8 cellular contexts compared by ENCODE assay signal in genomic region chr5:82364497-82364896, GRCh38.
DNase-seq lines count a peak whose midpoint lies in the region; ATAC-seq and TF ChIP-seq lines count a peak whose summit lies in the region.
"Had no signal": no experiment of that assay in that cellular context is flagged by ENCODE, and none has a peak within 500 bp of the region (broad histone marks: within the 10 kb centered on the region; RNA-seq: fewer than 3 reads in every experiment).

No MANE protein-coding gene starts in this region.

- H3K79me2 ChIP-seq in HCT116 (ENCODE audit: insufficient read depth, low read length), result no peaks in the 10 kb centered on the region

- no peaks in the 10 kb centered on the region for H4K20me1 ChIP-seq in HCT116 (ENCODE audit: insufficient read depth)

- H3K27me3 ChIP-seq in HCT116 (ENCODE audit: insufficient read depth, low read length), result no peaks in the 10 kb centered on the region
- no peaks in the 10 kb centered on the region for H3K27me3 ChIP-seq in gastroesophageal sphincter
- no peaks in the 10 kb centered on the region for H3K27me3 ChIP-seq in suprapubic skin

- no peak overlapping the region for H3K4me3 ChIP-seq in HCT116 (replicated peaks in 1 of 2; ENCODE audit: low read depth in 1 of 2, low read length in 2 of 2)
- H3K4me3 ChIP-seq in gastroesophageal sphincter, result no peak overlapping the region
- H3K4me3 ChIP-seq in suprapubic skin, result no peak overlapping the region

- ATAC-seq in HCT116 (peak; percentile 45; the same call in 1 of the 2 replicates), SK-N-SH treated with all-trans-retinoic acid at 6 μM for 48 hours (peak; percentile 97), gastroesophageal sphincter (no peak), GM21360 (IDR thresholded peaks at IDR 0.05; ENCODE audit: unreplicated experiment) (no peak), GM18498 (IDR thresholded peaks at IDR 0.05; ENCODE audit: unreplicated experiment) (no peak)

- peak; percentile 18 to 54 (median 38); a peak in 4 of 6 replicates for TF ChIP-seq CTCF in HCT116 (IDR thresholded peaks at IDR 0.05 in 2 of 3, conservative IDR thresholded peaks at IDR 0.05 in 1 of 3; ENCODE audit: borderline replicate concordance in 1 of 3, insufficient read depth in 1 of 3, low read depth in 2 of 3, low read length in 2 of 3)
- TF ChIP-seq CTCF in gastroesophageal sphincter (IDR thresholded peaks at IDR 0.05), result peak in 3 of 4 experiments; percentile 19 to 40 (median 26)
- TF ChIP-seq CTCF in suprapubic skin (IDR thresholded peaks at IDR 0.05), result peak; percentile 12 to 13

- peak overlapping the region; percentile 58 for H3K9ac ChIP-seq in HCT116 (ENCODE audit: low read length)

- H3K9me3 ChIP-seq in HCT116 (ENCODE audit: control insufficient read depth in 1 of 2, insufficient read depth in 1 of 2, low read depth in 1 of 2, low read length in 2 of 2) (no peaks in the 10 kb centered on the region), gastroesophageal sphincter (no peaks in the 10 kb centered on the region), suprapubic skin (no peaks in the 10 kb centered on the region)

- H3K27ac ChIP-seq in HCT116 (ENCODE audit: low read depth, low read length), result no peak overlapping the region
- no peak overlapping the region for H3K27ac ChIP-seq in gastroesophageal sphincter
- H3K27ac ChIP-seq in suprapubic skin, result no peak overlapping the region
- H3K27ac ChIP-seq: HL-60 had no signal

- WGBS in gastroesophageal sphincter (ENCODE audit: low coverage in 1 of 2), 2 donors, result 48 to 54% methylated on average over 5 of the region's 5 CpGs
- WGBS in suprapubic skin, result 48% methylated on average over 5 of the region's 5 CpGs

- CTCF ChIA-PET in HCT116 (lab: Charles Lee), result interaction anchor here (0.7 to 1.7 kb wide), 8 partner anchors 9 to 1199 kb away, joined by 3 to 7 read pairs (median 4); no protein-coding TSS in a partner anchor

- RAD21 ChIA-PET in HCT116 (lab: Charles Lee; ENCODE audit: low non-redundant PET in 1 of 2, low total read pairs in 2 of 2, uncharacterized antibody in 2 of 2, unreplicated experiment in 2 of 2), result interaction anchor here in 1 of 2 experiments (1.1 kb wide), 1 partner anchor 1348 kb away, joined by 3 read pairs; no protein-coding TSS in a partner anchor

- peak; percentile 84 for TF ChIP-seq RAD21 in HCT116 (IDR thresholded peaks at IDR 0.05; ENCODE audit: low read depth)

- no peaks in the 10 kb centered on the region for H3K9me2 ChIP-seq in HCT116 (ENCODE audit: insufficient read depth)

- peak overlapping the region; percentile 69 for H3K4me2 ChIP-seq in HCT116 (ENCODE audit: low read length)

- TF ChIP-seq EP300 in gastroesophageal sphincter (IDR thresholded peaks at IDR 0.05) (no peak), suprapubic skin (IDR thresholded peaks at IDR 0.05) (no peak)

- intact Hi-C loops in HCT116 (cut with micrococcal nuclease), result no loop called here

- no peak for DNase-seq in HCT116 (ENCODE audit: low read depth, low spot score)
- DNase-seq in suprapubic skin (ENCODE audit: low spot score in 2 of 2), result no peak
- DNase-seq in NCI-H128 (lab: John Stamatoyannopoulos, UW; ENCODE audit: unreplicated experiment), result no peak

- TF ChIP-seq POLR2A in HCT116 (IDR thresholded peaks at IDR 0.05; ENCODE audit: borderline replicate concordance, extremely low read depth, insufficient read depth, insufficient read length) (no peak), gastroesophageal sphincter (IDR thresholded peaks at IDR 0.05) (no peak), suprapubic skin (IDR thresholded peaks at IDR 0.05) (no peak)

- H3K4me1 ChIP-seq in HCT116 (ENCODE audit: control insufficient read depth in 1 of 2, insufficient read depth in 2 of 2, low read length in 2 of 2) (peaks cover 15 to 74% of the 10 kb centered on the region in 2 experiments), gastroesophageal sphincter (no peaks in the 10 kb centered on the region), suprapubic skin (peaks cover 3% of the 10 kb centered on the region)

- H3K36me3 ChIP-seq in HCT116 (ENCODE audit: control insufficient read depth in 1 of 2, insufficient read depth in 2 of 2, low read length in 2 of 2), result no peaks in the 10 kb centered on the region
- H3K36me3 ChIP-seq in gastroesophageal sphincter, result no peaks in the 10 kb centered on the region
- H3K36me3 ChIP-seq in suprapubic skin, result no peaks in the 10 kb centered on the region

- H2AFZ ChIP-seq in HCT116 (ENCODE audit: low read depth, low read length, poor library complexity, severe bottlenecking), result no peak overlapping the region

- no TSS peak for BruUV-seq in HCT116 (replicated peaks; lab: Mats Ljungman, UMichigan)

- POLR2A ChIA-PET in HCT116 (lab: Charles Lee), result interaction anchor here (0.6 kb wide), 1 partner anchor 86 kb away, joined by 13 read pairs; the partner anchor contains the start of gene RPS23

TF ChIP-seq in HCT116, 20 proteins besides CTCF, POLR2A, EP300 and RAD21 (continues in another document):
- TF ChIP-seq ZNF274 (IDR thresholded peaks at IDR 0.05; ENCODE audit: low read depth, low read length) (no peak), TCF7L2 (IDR thresholded peaks at IDR 0.05; ENCODE audit: borderline replicate concordance, extremely low read depth, insufficient read depth, insufficient read length) (no peak), ZFX (IDR thresholded peaks at IDR 0.05) (no peak), ZBTB33 (IDR thresholded peaks at IDR 0.05; ENCODE audit: extremely low read depth, insufficient replicate concordance, low read length) (no peak), SP1 (IDR thresholded peaks at IDR 0.05; ENCODE audit: low read depth) (no peak), POLR2AphosphoS5 (IDR thresholded peaks at IDR 0.05; ENCODE audit: low read depth, low read length) (no peak), SRF (IDR thresholded peaks at IDR 0.05; ENCODE audit: low read depth) (no peak), CBX3 (IDR thresholded peaks at IDR 0.05; ENCODE audit: low read depth) (no peak), EGR1 (IDR thresholded peaks at IDR 0.05; ENCODE audit: low read depth) (no peak), MAX (IDR thresholded peaks at IDR 0.05) (no peak), JUND (IDR thresholded peaks at IDR 0.05) (no peak), YY1 (IDR thresholded peaks at IDR 0.05; ENCODE audit: extremely low read depth, insufficient replicate concordance, low read depth, low read length) (no peak)

TF ChIP-seq in SK-N-SH treated with all-trans-retinoic acid at 6 μM for 48 hours, 23 proteins besides CTCF, POLR2A, EP300 and RAD21:
- no peak for TF ChIP-seq CSRNP3 (CRISPR knock-in tag; IDR thresholded peaks at IDR 0.05)
- TF ChIP-seq CSDC2 (CRISPR knock-in tag; IDR thresholded peaks at IDR 0.05), result no peak
- no peak for TF ChIP-seq TOX (CRISPR knock-in tag; IDR thresholded peaks at IDR 0.05; ENCODE audit: borderline replicate concordance)
- no peak for TF ChIP-seq CREB5 (CRISPR knock-in tag; IDR thresholded peaks at IDR 0.05; ENCODE audit: low read depth)

Comparison
In these comparisons a context has a peak if more than half of its experiments do, and no peak if none do; other contexts are left out.
1. ATAC-seq: peak in HCT116 (single experiment) and SK-N-SH treated with all-trans-retinoic acid at 6 μM for 48 hours (single experiment); none in gastroesophageal sphincter (single experiment), GM21360 (single experiment) and GM18498 (single experiment).
2. Peak in every context shown above with its lines, with median percentiles within 50 percentile points of each other: CTCF ChIP-seq.